11 cellular contexts compared by ENCODE assay signal in genomic region chr6:71099649-71100048, GRCh38.
"Had no signal": no experiment of that assay in that cellular context is flagged by ENCODE, and none has a peak within 500 bp of the region (broad histone marks: within the 10 kb centered on the region; RNA-seq: fewer than 3 reads in every experiment).

No MANE protein-coding gene starts in this region.

- H3K27ac ChIP-seq: adrenal gland, ascending aorta, body of pancreas, brain microvascular endothelial cell, breast epithelium, cardiac muscle cell had no signal

- ATAC-seq: activated naive CD4-positive, alpha-beta T cell treated with anti-CD3 and anti-CD28 coated beads, Interleukin-2, amount 50 U/mL, for 72 hours; activated naive CD8-positive, alpha-beta T cell treated with anti-CD3 and anti-CD28 coated beads, Interleukin-2, amount 50 U/mL, for 24 hours; activated T-cell treated with anti-CD3 and anti-CD28 coated beads, Interleukin-2, amount 50 U/mL, for 4 hours; activated T-cell treated with anti-CD3 and anti-CD28 coated beads, Interleukin-2, amount 50 U/mL, for 72 hours; activated T-helper 17 cell treated with anti-CD3 and anti-CD28 coated beads, Interleukin-2, amount 50 U/mL, for 72 hours; body of pancreas had no signal

- H3K9me3 ChIP-seq: adrenal gland had no signal

- H3K4me3 ChIP-seq: adrenal gland, ascending aorta, body of pancreas, breast epithelium, cardiac muscle cell had no signal

- H3K4me1 ChIP-seq: adrenal gland, ascending aorta, body of pancreas, breast epithelium had no signal

- H3K36me3 ChIP-seq: adrenal gland, ascending aorta, brain microvascular endothelial cell, breast epithelium, cardiac muscle cell had no signal
